ENCODE assay signal across 8 cellular contexts in genomic region chr2:170369894-170370293, GRCh38.
DNase-seq lines count a peak whose midpoint lies in the region; ATAC-seq, FAIRE-seq and TF ChIP-seq lines count a peak whose summit lies in the region.

No MANE protein-coding gene starts in this region.

- intact Hi-C loops in heart right ventricle (cut with DNase I) (loop anchor here in 7 of 10 donors (5.0 to 10.0 kb wide), 3 partner anchors 442 to 505 kb away; partner anchors contain the start of gene GAD1 (in 3 of the 7)), left cardiac atrium (cut with DNase I) (loop anchor here in 1 of 2 donors (10.0 kb wide), 1 partner anchor 445 kb away; the partner anchor contains the start of gene GAD1), PC-9 (cut with micrococcal nuclease; ENCODE audit: unreplicated experiment) (loop anchor here (2.0 to 10.0 kb wide), 3 partner anchors 345 to 505 kb away; partner anchors contain the start of gene SP5)

- no peaks in the 10 kb centered on the region for H4K20me1 ChIP-seq in PC-9 (ENCODE audit: insufficient read depth)

- H3K4me1 ChIP-seq in heart right ventricle (no peaks in the 10 kb centered on the region), PC-9 (replicated peaks; ENCODE audit: insufficient read depth) (peaks cover 22% of the 10 kb centered on the region)

- no TSS peak for BruUV-seq in PC-9 (replicated peaks; lab: Mats Ljungman, UMichigan)

- H3K36me3 ChIP-seq in heart right ventricle (no peaks in the 10 kb centered on the region), PC-9 (ENCODE audit: low read depth) (no peaks in the 10 kb centered on the region)

- DNase-seq in heart right ventricle (no peak), left cardiac atrium (no peak), PC-9 (no peak), fibroblast of pulmonary artery (ENCODE audit: low read depth) (peak; percentile 41), urothelium cell line (ENCODE audit: low spot score) (no peak)
- no peak for DNase-seq in stimulated activated naive CD4-positive, alpha-beta T cell treated with Interleukin-2 at 50 U/mL for 16 hours (lab: John Stamatoyannopoulos, UW)

- H3K27me3 ChIP-seq in heart right ventricle (peaks cover 0 to 87% (median 79%) of the 10 kb centered on the region in 7 donors), PC-9 (ENCODE audit: insufficient read depth, low read depth) (no peaks in the 10 kb centered on the region)

- CTCF ChIA-PET in PC-9 (lab: Charles Lee), result interaction anchor here (0.6 to 1.0 kb wide), 4 partner anchors 9 to 775 kb away, joined by 3 to 7 read pairs (median 5); no protein-coding TSS in a partner anchor

- no peaks in the 10 kb centered on the region for H3K9me3 ChIP-seq in heart right ventricle
- H3K9me3 ChIP-seq in PC-9 (ENCODE audit: insufficient read depth, low read depth), result no peaks in the 10 kb centered on the region

- POLR2A ChIA-PET in PC-9 (lab: Charles Lee; ENCODE audit: unreplicated experiment), result interaction anchor here (0.5 to 0.6 kb wide), 2 partner anchors 278 to 447 kb away, joined by 6 to 7 read pairs; partner anchors contain the start of gene GAD1

- H3K9me2 ChIP-seq in PC-9 (ENCODE audit: insufficient read depth), result no peaks in the 10 kb centered on the region

- H3K4me3 ChIP-seq in heart right ventricle, result no peak overlapping the region
- H3K4me3 ChIP-seq in PC-9, result no peak overlapping the region
- H3K4me3 ChIP-seq in fibroblast of pulmonary artery (replicated peaks; ENCODE audit: low read depth, low read length), result no peak overlapping the region

- TF ChIP-seq CTCF in heart right ventricle (IDR thresholded peaks at IDR 0.05), result peak in 7 of 9 donors; percentile 14 to 48 (median 42)
- peak; percentile 67 for TF ChIP-seq CTCF in PC-9 (conservative IDR thresholded peaks at IDR 0.05)
- peak; percentile 14 for TF ChIP-seq CTCF in fibroblast of pulmonary artery (IDR thresholded peaks at IDR 0.05; ENCODE audit: low read length, missing control alignments)

- no peak overlapping the region for H3K27ac ChIP-seq in heart right ventricle
- no peak overlapping the region for H3K27ac ChIP-seq in PC-9

- 16 to 27% methylated on average over 1 of the region's 1 CpG for WGBS in heart right ventricle, 2 donors

- no peak overlapping the region for H3K4me2 ChIP-seq in PC-9

- no peak for FAIRE-seq in urothelium cell line (lab: Jason Lieb, UNC)

- H2AFZ ChIP-seq in PC-9, result no peak overlapping the region

- H3K79me2 ChIP-seq in PC-9 (ENCODE audit: low read depth), result no peaks in the 10 kb centered on the region

- H3F3A ChIP-seq in PC-9 (ENCODE audit: insufficient read depth, low read depth), result peaks cover 12% of the 10 kb centered on the region

- ATAC-seq in heart right ventricle (no peak), left cardiac atrium (no peak), HG03354 (IDR thresholded peaks at IDR 0.05; ENCODE audit: poor library complexity, severe bottlenecking, unreplicated experiment) (no peak), HG03460 (IDR thresholded peaks at IDR 0.05; ENCODE audit: unreplicated experiment) (no peak)

Comparison
In these comparisons a context has a peak if more than half of its experiments do, and no peak if none do; other contexts are left out.
1. CTCF ChIP-seq: peak in every context shown above with its lines; median percentile 67 in PC-9; 42 in heart right ventricle; 14 in fibroblast of pulmonary artery.